In genomic region chr7:4707134-4707651, GRCh38 we compare ENCODE assay signal across 15 cellular contexts. TPM values are rescaled to one million over a fixed set of nuclear protein-coding genes. Genes with fewer than 3 reads are reported as not detected.
DNase-seq lines count a peak whose midpoint lies in the region; ATAC-seq, FAIRE-seq and TF ChIP-seq lines count a peak whose summit lies in the region.
"Had no signal": no experiment of that assay in that cellular context is flagged by ENCODE, and none has a peak within 500 bp of the region (broad histone marks: within the 10 kb centered on the region; RNA-seq: fewer than 3 reads in every experiment).

No MANE protein-coding gene starts in this region.

- H3K9me3 Mint-ChIP-seq in neural progenitor cell (peaks cover 9% of the 10 kb centered on the region), Calu3 (ENCODE audit: low read depth, unreplicated experiment) (no peaks in the 10 kb centered on the region)
- H3K9me3 Mint-ChIP-seq: naive B cell had no signal

- peaks cover 27% of the 10 kb centered on the region for H3F3A ChIP-seq in neural progenitor cell (ENCODE audit: low read depth)

- POLR2A ChIA-PET in endothelial cell of umbilical vein (lab: Charles Lee), result interaction anchor here (1.2 to 1.6 kb wide), 2 partner anchors 22 to 65 kb away, joined by 4 to 6 read pairs; no protein-coding TSS in a partner anchor

- intact Hi-C loops in left ventricle myocardium inferior (cut with micrococcal nuclease) (no loop called here), left ventricle myocardium superior (cut with micrococcal nuclease) (no loop called here), endothelial cell of umbilical vein (cut with micrococcal nuclease) (loop anchor here (1.0 kb wide), 3 partner anchors 18 to 66 kb away; no protein-coding TSS in a partner anchor), vagina (cut with DNase I) (no loop called here), Calu3 (cut with micrococcal nuclease; ENCODE audit: unreplicated experiment) (no loop called here)

- H4K20me1 ChIP-seq in endothelial cell of umbilical vein (replicated peaks; ENCODE audit: control insufficient read depth, extremely low read depth, insufficient read depth, low read length) (no peaks in the 10 kb centered on the region), neural progenitor cell (ENCODE audit: low read depth) (peaks cover 99% of the 10 kb centered on the region)

- H3K36me3 Mint-ChIP-seq in neural progenitor cell (peaks cover 19% of the 10 kb centered on the region), Calu3 (ENCODE audit: insufficient read depth, unreplicated experiment) (peaks cover 4% of the 10 kb centered on the region)

- H3K27ac Mint-ChIP-seq in neural progenitor cell (peak overlapping the region; percentile 100), Calu3 (ENCODE audit: unreplicated experiment) (no peak overlapping the region)

- H3K4me1 Mint-ChIP-seq in neural progenitor cell, result peaks cover 69% of the 10 kb centered on the region
- H3K4me1 Mint-ChIP-seq in Calu3 (ENCODE audit: low read depth, unreplicated experiment), result peaks cover 15% of the 10 kb centered on the region

- H3K79me2 ChIP-seq in endothelial cell of umbilical vein (ENCODE audit: control insufficient read depth, insufficient read depth, low read length) (peaks cover 72% of the 10 kb centered on the region), neural progenitor cell (ENCODE audit: low read depth) (peaks cover 74% of the 10 kb centered on the region)

- dilution Hi-C loops in endothelial cell of umbilical vein (cut with MboI; ENCODE audit: extremely low pct_ligation_motif_present, low sequenced_read_pairs), result no loop called here

- TF ChIP-seq CTCF in left ventricle myocardium inferior (IDR thresholded peaks at IDR 0.05; ENCODE audit: borderline replicate concordance) (no peak), endothelial cell of umbilical vein (IDR thresholded peaks at IDR 0.05; ENCODE audit: extremely low read depth in 1 of 2, insufficient read depth in 1 of 2, low read depth in 1 of 2, low read length in 2 of 2) (no peak), neural progenitor cell (IDR thresholded peaks at IDR 0.05) (no peak), vagina (IDR thresholded peaks at IDR 0.05) (no peak), Calu3 (IDR thresholded peaks at IDR 0.05; ENCODE audit: unreplicated experiment) (no peak)

- H3K27ac ChIP-seq in left ventricle myocardium inferior (replicated peaks) (peak overlapping the region; percentile 78), endothelial cell of umbilical vein (ENCODE audit: insufficient read depth, low read depth, low read length) (peak overlapping the region; percentile 98), neural progenitor cell (peak overlapping the region; percentile 46), vagina (peak overlapping the region; percentile 2)

- DNase-seq in left ventricle myocardium inferior, result no peak
- DNase-seq in left ventricle myocardium superior, result no peak
- peak; percentile 80 for DNase-seq in endothelial cell of umbilical vein (ENCODE audit: low read depth, low spot score)
- peak; percentile 81 for DNase-seq in neural progenitor cell (ENCODE audit: low spot score)
- no peak for DNase-seq in vagina (ENCODE audit: extremely low spot score in 2 of 2)
- DNase-seq in NCI-H1694 (lab: John Stamatoyannopoulos, UW), result no peak
- no peak for DNase-seq in mesenteric fat pad (ENCODE audit: low spot score)
- no peak for DNase-seq in Calu3
- DNase-seq: activated T-cell treated with anti-CD3 and anti-CD28 coated beads for 4 hours, GF-D8, naive B cell, NCI-H187 treated with DMSO at 0.1 percent for 48 hours, tibial artery had no signal

- H2AFZ ChIP-seq in endothelial cell of umbilical vein (ENCODE audit: low read depth, low read length) (peak overlapping the region; percentile 39), neural progenitor cell (replicated peaks) (peak overlapping the region; percentile 74)

- no peak for TF ChIP-seq POLR2A in endothelial cell of umbilical vein (IDR thresholded peaks at IDR 0.05; ENCODE audit: low read depth, low read length)
- no peak for TF ChIP-seq POLR2A in vagina (IDR thresholded peaks at IDR 0.05)

- FAIRE-seq in endothelial cell of umbilical vein (lab: Jason Lieb, UNC), result no peak
- FAIRE-seq: bronchial epithelial cell, TTC549 had no signal

- H3K36me3 ChIP-seq in left ventricle myocardium inferior (peaks cover 5% of the 10 kb centered on the region), endothelial cell of umbilical vein (ENCODE audit: control insufficient read depth in 2 of 2, extremely low read depth in 1 of 2, insufficient read depth in 2 of 2, low read length in 2 of 2) (peaks cover 0 to 3% of the 10 kb centered on the region in 2 experiments), neural progenitor cell (no peaks in the 10 kb centered on the region), vagina (no peaks in the 10 kb centered on the region)

- peak overlapping the region; percentile 82 for H3K4me2 ChIP-seq in endothelial cell of umbilical vein (ENCODE audit: insufficient read depth, low read length)
- peak overlapping the region; percentile 98 for H3K4me2 ChIP-seq in neural progenitor cell

- peak overlapping the region; percentile 39 for H3K4me3 ChIP-seq in left ventricle myocardium inferior
- peak overlapping the region in 2 of 3 experiments; percentile 3 to 31 for H3K4me3 ChIP-seq in endothelial cell of umbilical vein (replicated peaks in 1 of 3; ENCODE audit: insufficient read depth in 1 of 3, low read depth in 1 of 3, low read length in 3 of 3)
- H3K4me3 ChIP-seq in neural progenitor cell, result peak overlapping the region; percentile 58
- H3K4me3 ChIP-seq in vagina, result no peak overlapping the region
- H3K4me3 ChIP-seq: tibial artery had no signal

- H3K27me3 ChIP-seq in left ventricle myocardium inferior (ENCODE audit: low read depth) (no peaks in the 10 kb centered on the region), endothelial cell of umbilical vein (ENCODE audit: control insufficient read depth in 2 of 2, insufficient read depth in 2 of 2, low read length in 2 of 2) (no peaks in the 10 kb centered on the region), neural progenitor cell (peaks cover 71% of the 10 kb centered on the region), vagina (no peaks in the 10 kb centered on the region)
- H3K27me3 ChIP-seq: tibial artery had no signal

- TSS peak; percentile 58 for BruUV-seq in endothelial cell of umbilical vein (replicated peaks; lab: Mats Ljungman, UMichigan)
- BruUV-seq in Calu3 (replicated peaks; lab: Mats Ljungman, UMichigan), result no TSS peak

- no peak for ATAC-seq in left ventricle myocardium superior

- H3K4me1 ChIP-seq in left ventricle myocardium inferior (peaks cover 76% of the 10 kb centered on the region), endothelial cell of umbilical vein (ENCODE audit: control insufficient read depth, extremely low read depth, insufficient read depth, low read length) (peaks cover 38% of the 10 kb centered on the region), neural progenitor cell (peaks cover 44% of the 10 kb centered on the region), vagina (peaks cover 56% of the 10 kb centered on the region)

- CTCF ChIA-PET in endothelial cell of umbilical vein (lab: Charles Lee) (interaction anchor here (1.0 to 1.3 kb wide), 3 partner anchors 17 to 66 kb away, joined by 3 to 5 read pairs (median 4); no protein-coding TSS in a partner anchor), Calu3 (lab: Charles Lee) (no interaction called here)

- no peaks in the 10 kb centered on the region for H3K9me3 ChIP-seq in left ventricle myocardium inferior (replicated peaks)
- H3K9me3 ChIP-seq in endothelial cell of umbilical vein (replicated peaks; ENCODE audit: control insufficient read depth, insufficient read depth, low read length), result no peaks in the 10 kb centered on the region
- no peaks in the 10 kb centered on the region for H3K9me3 ChIP-seq in neural progenitor cell (ENCODE audit: low read depth)
- no peaks in the 10 kb centered on the region for H3K9me3 ChIP-seq in vagina
- H3K9me3 ChIP-seq: tibial artery had no signal

- peaks cover 5% of the 10 kb centered on the region for H3K27me3 Mint-ChIP-seq in neural progenitor cell (ENCODE audit: insufficient read depth, low read depth)
- no peaks in the 10 kb centered on the region for H3K27me3 Mint-ChIP-seq in Calu3 (ENCODE audit: unreplicated experiment)
- H3K27me3 Mint-ChIP-seq: naive B cell had no signal

- peak overlapping the region; percentile 85 for H3K9ac ChIP-seq in endothelial cell of umbilical vein (replicated peaks; ENCODE audit: extremely low read depth, insufficient read depth, low read length)
- peak overlapping the region; percentile 27 for H3K9ac ChIP-seq in neural progenitor cell

- H3K4me3 Mint-ChIP-seq in neural progenitor cell, result peak overlapping the region; percentile 88
- no peak overlapping the region for H3K4me3 Mint-ChIP-seq in Calu3 (ENCODE audit: low read depth, unreplicated experiment)
- H3K4me3 Mint-ChIP-seq: naive B cell had no signal

- no peaks in the 10 kb centered on the region for H3K9me1 ChIP-seq in endothelial cell of umbilical vein (replicated peaks; ENCODE audit: control insufficient read depth, extremely low read depth, insufficient read depth, low read length)

TF ChIP-seq in endothelial cell of umbilical vein, 7 proteins besides CTCF, POLR2A, EP300 and RAD21 (continues in another document):
- TF ChIP-seq MYC (IDR thresholded peaks at IDR 0.05; ENCODE audit: low read depth, low read length) (no peak), FOS (IDR thresholded peaks at IDR 0.05; ENCODE audit: borderline replicate concordance, insufficient read depth, low read length) (no peak), EZH2 (IDR thresholded peaks at IDR 0.05; ENCODE audit: borderline replicate concordance, low read depth, low read length, severe bottlenecking) (no peak), GATA2 (IDR thresholded peaks at IDR 0.05; ENCODE audit: insufficient read depth, insufficient read length, low read depth, low read length) (no peak), JUN (IDR thresholded peaks at IDR 0.05; ENCODE audit: borderline replicate concordance, insufficient read depth, insufficient read length, low read depth) (no peak)
- TF ChIP-seq, protein P1, sequence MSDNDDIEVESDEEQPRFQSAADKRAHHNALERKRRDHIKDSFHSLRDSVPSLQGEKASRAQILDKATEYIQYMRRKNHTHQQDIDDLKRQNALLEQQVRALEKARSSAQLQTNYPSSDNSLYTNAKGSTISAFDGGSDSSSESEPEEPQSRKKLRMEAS (IDR thresholded peaks at IDR 0.05; ENCODE audit: insufficient read depth, insufficient read length), result no peak

RNA-seq across cellular contexts. Expression of gene FOXK1, which starts 25.1 kb away (rescaled TPM):
- total RNA-seq in left ventricle myocardium inferior, result 18.3 TPM
- 17.7 TPM for total RNA-seq in left ventricle myocardium superior
- total RNA-seq in endothelial cell of umbilical vein, result 47.0 and 52.1 TPM in 2 replicates
- 8.0 and 9.2 TPM in 2 replicates for polyA plus RNA-seq in endothelial cell of umbilical vein
- polyA plus RNA-seq in endothelial cell of umbilical vein (2011; cell fraction: cytosol; rRNA removed), result 7.1 and 8.0 TPM in 2 replicates
- 26.1 and 27.8 TPM in 2 replicates for polyA plus RNA-seq in endothelial cell of umbilical vein (2011; cell fraction: nucleus; rRNA removed)
- polyA plus RNA-seq in endothelial cell of umbilical vein (2012), result 7.3 and 7.5 TPM in 2 replicates
- polyA minus RNA-seq in endothelial cell of umbilical vein, result 21.5 and 25.5 TPM in 2 replicates
- polyA minus RNA-seq in endothelial cell of umbilical vein (2011; cell fraction: cytosol; rRNA and poly(A)+ RNA removed), result 25.8 TPM
- 22.0 and 36.5 TPM in 2 replicates for polyA minus RNA-seq in endothelial cell of umbilical vein (2011; cell fraction: nucleus; rRNA and poly(A)+ RNA removed)
- 11.1 and 22.4 TPM in 2 replicates for total RNA-seq in neural progenitor cell (ENCODE audit: low replicate concordance)
- total RNA-seq in vagina, result 28.5 TPM
- 30.2 TPM for total RNA-seq in mesenteric fat pad
- 65.9 and 67.1 TPM in 2 replicates for total RNA-seq in Calu3 (2022)

Comparison
In these comparisons a context has a peak if more than half of its experiments do, and no peak if none do; other contexts are left out.
1. DNase-seq: peak in endothelial cell of umbilical vein (single experiment) and neural progenitor cell (single experiment); none in left ventricle myocardium inferior (single experiment), left ventricle myocardium superior (single experiment), vagina (0 of 2), NCI-H1694 (single experiment), mesenteric fat pad (single experiment) and Calu3 (single experiment).
2. H3K27ac ChIP-seq: peak in every context shown above with its lines; median percentile 98 in endothelial cell of umbilical vein; 78 in left ventricle myocardium inferior; 46 in neural progenitor cell; 2 in vagina.
3. H3K4me3 ChIP-seq: peak in left ventricle myocardium inferior (single experiment), endothelial cell of umbilical vein (2 of 3) and neural progenitor cell (single experiment); none in vagina (0 of 2).